Comparison of ENCODE assay signal across 8 cellular contexts in genomic region chr11:78138694-78139421, GRCh38.
A peak's percentile ranks its signal among the peaks of the same experiment; 100 is the strongest.
DNase-seq lines count a peak whose midpoint lies in the region; ATAC-seq and TF ChIP-seq lines count a peak whose summit lies in the region.

No MANE protein-coding gene starts in this region.

- no peak for TF ChIP-seq CTCF in foreskin fibroblast (IDR thresholded peaks at IDR 0.05; ENCODE audit: low read depth, low read length)
- TF ChIP-seq CTCF in retinal pigment epithelial cell (conservative IDR thresholded peaks at IDR 0.05; ENCODE audit: low read depth, low read length) = peak; percentile 7

- H3K4me3 ChIP-seq in foreskin fibroblast (ENCODE audit: low read depth in 1 of 2, low read length in 2 of 2) (peak overlapping the region; percentile 74 to 85), retinal pigment epithelial cell (ENCODE audit: low read length) (peak overlapping the region; percentile 91)

- DNase-seq in NCI-H510A treated with DMSO at 0.1 percent for 48 hours (lab: John Stamatoyannopoulos, UW) (peak; percentile 68), NCI-H510A (lab: John Stamatoyannopoulos, UW) (no peak), NCI-H1105 treated with DMSO at 0.1 percent for 48 hours (lab: John Stamatoyannopoulos, UW) (peak; percentile 50), foreskin fibroblast (peak; percentile 19 to 54), retinal pigment epithelial cell (ENCODE audit: low read depth) (peak; percentile 37), dedifferentiated amniotic fluid mesenchymal stem cell (ENCODE audit: extremely low spot score) (no peak)
- peak; percentile 7 to 16 for DNase-seq in activated CD8-positive, alpha-beta memory T cell treated with anti-CD3 and anti-CD28 coated beads for 4 hours (ENCODE audit: low read depth in 2 of 2)

- peak; percentile 24 for ATAC-seq in HG02588 (IDR thresholded peaks at IDR 0.05; ENCODE audit: unreplicated experiment)

Comparison
In these comparisons a context has a peak if more than half of its experiments do, and no peak if none do; other contexts are left out.
1. DNase-seq: peak in NCI-H510A treated with DMSO at 0.1 percent for 48 hours (single experiment), NCI-H1105 treated with DMSO at 0.1 percent for 48 hours (single experiment), activated CD8-positive, alpha-beta memory T cell treated with anti-CD3 and anti-CD28 coated beads for 4 hours (2 of 2), foreskin fibroblast (2 of 2) and retinal pigment epithelial cell (single experiment); none in NCI-H510A (single experiment) and dedifferentiated amniotic fluid mesenchymal stem cell (single experiment).